Comparison of ENCODE assay signal across 8 cellular contexts in the genomic region with DNA sequence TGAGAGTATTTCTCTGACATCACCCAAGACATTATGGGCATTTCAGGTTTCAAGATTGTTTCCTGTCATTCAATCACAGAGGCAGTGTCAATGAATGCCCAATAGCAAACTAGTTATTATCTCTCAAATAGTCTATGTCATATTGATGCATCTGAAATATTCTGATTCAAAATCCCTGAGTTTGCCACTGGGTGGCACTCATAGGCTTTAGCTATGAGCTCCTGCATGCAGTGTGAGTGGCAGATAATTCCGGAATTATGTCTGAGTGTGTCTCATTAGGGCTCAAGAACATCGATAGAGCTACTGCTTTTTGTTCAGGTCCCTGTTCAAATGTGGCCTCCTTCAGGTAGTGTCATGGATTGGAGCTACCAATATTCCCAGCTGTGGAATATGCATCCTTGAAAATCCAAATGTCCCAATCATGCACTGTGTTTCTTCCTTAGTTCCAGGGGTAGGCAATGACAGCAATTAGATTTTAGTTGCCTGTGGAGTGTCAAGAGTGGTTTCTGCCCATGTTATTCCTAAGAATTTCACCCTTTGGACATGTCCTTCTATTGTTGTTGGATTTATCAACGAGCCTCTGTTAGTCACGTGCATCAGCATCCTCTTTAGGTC. TPM values are rescaled to one million over a fixed set of nuclear protein-coding genes. Genes with fewer than 3 reads are reported as not detected.
DNase-seq lines count a peak whose midpoint lies in the region; ATAC-seq and TF ChIP-seq lines count a peak whose summit lies in the region.

No MANE protein-coding gene starts in this region.

- H3K4me3 Mint-ChIP-seq in endothelial cell (ENCODE audit: unreplicated experiment) (no peak overlapping the region), type B pancreatic cell (no peak overlapping the region)

- peak; percentile 32; the same call in 1 of the 2 replicates for TF ChIP-seq CTCF in WI38 (IDR thresholded peaks at IDR 0.05; ENCODE audit: low read depth, low read length)
- peak; percentile 36 for TF ChIP-seq CTCF in endothelial cell (IDR thresholded peaks at IDR 0.05; ENCODE audit: unreplicated experiment)
- peak; percentile 84 for TF ChIP-seq CTCF in type B pancreatic cell (conservative IDR thresholded peaks at IDR 0.05)

- no peaks in the 10 kb centered on the region for H3K9me3 Mint-ChIP-seq in endothelial cell (ENCODE audit: unreplicated experiment)
- H3K9me3 Mint-ChIP-seq in type B pancreatic cell: no peaks in the 10 kb centered on the region

- H3K4me1 Mint-ChIP-seq in endothelial cell (ENCODE audit: unreplicated experiment) (no peaks in the 10 kb centered on the region), type B pancreatic cell (ENCODE audit: unreplicated experiment) (no peaks in the 10 kb centered on the region)

- H3K36me3 Mint-ChIP-seq in endothelial cell (ENCODE audit: low read depth, unreplicated experiment) (no peaks in the 10 kb centered on the region), type B pancreatic cell (no peaks in the 10 kb centered on the region)

- peak; percentile 2 to 54 (median 22) for DNase-seq in stimulated activated naive CD4-positive, alpha-beta T cell (lab: John Stamatoyannopoulos, UW)
- DNase-seq in stimulated activated naive CD4-positive, alpha-beta T cell treated with Interleukin-2 at 50 U/mL for 16 hours (lab: John Stamatoyannopoulos, UW): no peak
- DNase-seq in NCI-H128 (lab: John Stamatoyannopoulos, UW; ENCODE audit: unreplicated experiment): peak; percentile 30
- peak; percentile 50 for DNase-seq in endothelial cell (ENCODE audit: low spot score)
- peak; percentile 47 for DNase-seq in mucosa of gallbladder (ENCODE audit: low spot score)
- DNase-seq in type B pancreatic cell (ENCODE audit: extremely low spot score, unreplicated experiment): no peak

- H3K27me3 Mint-ChIP-seq in endothelial cell (ENCODE audit: unreplicated experiment): peaks cover 4% of the 10 kb centered on the region
- H3K27me3 Mint-ChIP-seq in type B pancreatic cell: peaks cover 89% of the 10 kb centered on the region

- no peak for ATAC-seq in HG02623 (IDR thresholded peaks at IDR 0.05; ENCODE audit: unreplicated experiment)

- no peak overlapping the region for H3K4me3 ChIP-seq in WI38 (ENCODE audit: low read depth, low read length)

- no peak overlapping the region for H3K27ac Mint-ChIP-seq in endothelial cell (ENCODE audit: unreplicated experiment)
- H3K27ac Mint-ChIP-seq in type B pancreatic cell: no peak overlapping the region

RNA-seq across cellular contexts. Expression of gene OR6B3, which starts 7.8 kb away (rescaled TPM):
- total RNA-seq in endothelial cell (ENCODE audit: unreplicated experiment): not detected
- not detected for total RNA-seq in mucosa of gallbladder
- total RNA-seq in type B pancreatic cell (ENCODE audit: low replicate concordance): not detected in 2 replicates

RNA-seq across cellular contexts. Expression of gene OR6B2, which starts 30.9 kb away (rescaled TPM):
- 0.23 TPM for total RNA-seq in endothelial cell (ENCODE audit: unreplicated experiment)
- total RNA-seq in mucosa of gallbladder: not detected
- total RNA-seq in type B pancreatic cell (ENCODE audit: low replicate concordance): not detected in 2 replicates

RNA-seq across cellular contexts. Expression of gene NDUFA10, which starts 35.9 kb away (rescaled TPM):
- 131 TPM for total RNA-seq in endothelial cell (ENCODE audit: unreplicated experiment)
- total RNA-seq in mucosa of gallbladder: 103 TPM
- total RNA-seq in type B pancreatic cell (ENCODE audit: low replicate concordance): 121 and 136 TPM in 2 replicates

Comparison
In these comparisons a context has a peak if more than half of its experiments do, and no peak if none do; other contexts are left out.
1. DNase-seq: peak in stimulated activated naive CD4-positive, alpha-beta T cell (6 of 6), NCI-H128 (single experiment), endothelial cell (single experiment) and mucosa of gallbladder (single experiment); none in stimulated activated naive CD4-positive, alpha-beta T cell treated with Interleukin-2 at 50 U/mL for 16 hours (single experiment) and type B pancreatic cell (single experiment).
2. CTCF ChIP-seq: peak in every context shown above with its lines; median percentile 84 in type B pancreatic cell; 36 in endothelial cell; 32 in WI38.